ENCODE assay signal across 30 cellular contexts in the genomic region with DNA sequence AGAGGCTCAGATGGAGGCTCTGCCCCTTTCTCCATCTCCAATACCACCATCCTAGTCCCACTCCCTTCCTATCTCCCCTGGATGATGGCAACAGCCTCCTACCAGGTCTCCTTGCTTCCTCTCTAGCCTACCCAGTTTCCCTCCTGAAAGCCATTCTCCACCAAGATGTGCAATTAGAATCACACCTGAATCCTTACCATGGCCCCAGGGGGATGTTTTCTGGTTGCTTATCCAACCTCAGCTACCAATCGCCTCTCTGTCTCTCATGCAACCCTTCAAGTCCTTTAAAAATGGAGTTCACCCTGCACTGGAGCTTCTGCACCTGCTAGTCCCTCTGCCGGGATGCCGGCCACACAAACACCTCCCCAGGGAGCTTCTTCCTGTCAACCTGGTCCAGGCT. TPM values are rescaled to one million over a fixed set of nuclear protein-coding genes. Genes with fewer than 3 reads are reported as not detected.
DNase-seq lines count a peak whose midpoint lies in the region; TF ChIP-seq lines count a peak whose summit lies in the region.
"Had no signal": no experiment of that assay in that cellular context is flagged by ENCODE, and none has a peak within 500 bp of the region (broad histone marks: within the 10 kb centered on the region; RNA-seq: fewer than 3 reads in every experiment).

No MANE protein-coding gene starts in this region.

- H3K9me2 ChIP-seq in Loucy (replicated peaks; ENCODE audit: low read depth, low read length): no peaks in the 10 kb centered on the region

- peak; percentile 70 for DNase-seq in NCI-H510A treated with DMSO at 0.1 percent for 48 hours (lab: John Stamatoyannopoulos, UW)
- no peak for DNase-seq in NCI-H510A (lab: John Stamatoyannopoulos, UW)
- DNase-seq in NCI-H69 (lab: John Stamatoyannopoulos, UW): peak; percentile 73
- DNase-seq in islet precursor cell: peak; percentile 38
- DNase-seq in SK-N-DZ (ENCODE audit: low spot score): no peak
- DNase-seq in GOT3 (lab: John Stamatoyannopoulos, UW): no peak
- DNase-seq in stimulated activated CD4-positive, alpha-beta T cell treated with anti-CD3 and anti-CD28 coated beads, Interleukin-4, amount 100 ng/mL, for 24 hours: no peak
- DNase-seq: activated CD4-positive, alpha-beta T cell treated with anti-CD3 and anti-CD28 coated beads for 4 hours; activated T-cell treated with anti-CD3 and anti-CD28 coated beads, Interleukin-2, amount 50 U/mL, for 48 hours; AML-193; brain microvascular endothelial cell; CD8-positive, alpha-beta memory T cell; effector CD4-positive, alpha-beta T cell; GDM1; H7; kidney; MG63; naive thymus-derived CD4-positive, alpha-beta T cell; NCI-H1436; NCI-H226; ovary; SHP77; small intestine; stimulated activated CD4-positive, alpha-beta T cell treated with anti-CD3 and anti-CD28 coated beads, Interleukin-1b, Interleukin-23, amount 100 ng/mL, for 48 hours; stomach; T-helper 9 cell had no signal

- no peaks in the 10 kb centered on the region for H4K20me1 ChIP-seq in Loucy (ENCODE audit: insufficient read depth, low read length, poor library complexity, severe bottlenecking)

- no peaks in the 10 kb centered on the region for H3K27me3 ChIP-seq in Loucy (ENCODE audit: insufficient read depth, low read length, poor library complexity, severe bottlenecking)
- H3K27me3 ChIP-seq: adrenal gland, brain microvascular endothelial cell, MG63, ovary, stomach, tibial nerve had no signal

- no peak for TF ChIP-seq CTCF in Loucy (conservative IDR thresholded peaks at IDR 0.05; ENCODE audit: low read length)

- no peaks in the 10 kb centered on the region for H3F3A ChIP-seq in Loucy (ENCODE audit: low read depth)

- H2AFZ ChIP-seq in Loucy (ENCODE audit: low read length): no peak overlapping the region

- H3K4me2 ChIP-seq in Loucy (ENCODE audit: low read depth, low read length, poor library complexity, severe bottlenecking): peak overlapping the region; percentile 95
- H3K4me2 ChIP-seq: A549 had no signal

- peaks cover 46% of the 10 kb centered on the region for H3K79me2 ChIP-seq in Loucy (ENCODE audit: insufficient read depth, low read length)

- H3K36me3 ChIP-seq in Loucy (ENCODE audit: insufficient read depth, low read length): no peaks in the 10 kb centered on the region
- H3K36me3 ChIP-seq: adrenal gland, brain microvascular endothelial cell, MG63, ovary, stomach, tibial nerve had no signal

- no peaks in the 10 kb centered on the region for H3K9me3 ChIP-seq in Loucy (ENCODE audit: insufficient read depth, low read depth, low read length)
- H3K9me3 ChIP-seq: A549, adrenal gland, MG63, ovary, stomach, tibial nerve had no signal

- H3K9ac ChIP-seq in Loucy (ENCODE audit: low read depth, low read length, poor library complexity, severe bottlenecking): no peak overlapping the region

- H3K4me3 ChIP-seq in Loucy (ENCODE audit: low read length, poor library complexity, severe bottlenecking): peak overlapping the region; percentile 85
- H3K4me3 ChIP-seq: A549, adrenal gland, MG63, ovary, stomach, tibial nerve had no signal

- peaks cover 42% of the 10 kb centered on the region for H3K4me1 ChIP-seq in Loucy (ENCODE audit: insufficient read depth, low read length, poor library complexity, severe bottlenecking)

RNA-seq across cellular contexts. Expression of gene RCAN1, which starts 2.9 kb away (rescaled TPM):
- 10.9 and 14.7 TPM in 2 replicates for polyA plus RNA-seq in SK-N-DZ (2014; cell fraction: cytosol; rRNA removed)
- 4.6 and 5.6 TPM in 2 replicates for polyA plus RNA-seq in SK-N-DZ (2014; cell fraction: nucleus; rRNA removed)

RNA-seq across cellular contexts. Expression of gene CLIC6, which starts 56.7 kb away (rescaled TPM):
- polyA plus RNA-seq in SK-N-DZ (2014; cell fraction: cytosol; rRNA removed): not detected in 2 replicates
- polyA plus RNA-seq in SK-N-DZ (2014; cell fraction: nucleus; rRNA removed): not detected in 2 replicates

Comparison
In these comparisons a context has a peak if more than half of its experiments do, and no peak if none do; other contexts are left out.
1. DNase-seq: peak in NCI-H510A treated with DMSO at 0.1 percent for 48 hours (single experiment), NCI-H69 (single experiment) and islet precursor cell (single experiment); none in NCI-H510A (single experiment), SK-N-DZ (single experiment), GOT3 (single experiment) and stimulated activated CD4-positive, alpha-beta T cell treated with anti-CD3 and anti-CD28 coated beads, Interleukin-4, amount 100 ng/mL, for 24 hours (single experiment).